8 cellular contexts compared by ENCODE assay signal in the genomic region with DNA sequence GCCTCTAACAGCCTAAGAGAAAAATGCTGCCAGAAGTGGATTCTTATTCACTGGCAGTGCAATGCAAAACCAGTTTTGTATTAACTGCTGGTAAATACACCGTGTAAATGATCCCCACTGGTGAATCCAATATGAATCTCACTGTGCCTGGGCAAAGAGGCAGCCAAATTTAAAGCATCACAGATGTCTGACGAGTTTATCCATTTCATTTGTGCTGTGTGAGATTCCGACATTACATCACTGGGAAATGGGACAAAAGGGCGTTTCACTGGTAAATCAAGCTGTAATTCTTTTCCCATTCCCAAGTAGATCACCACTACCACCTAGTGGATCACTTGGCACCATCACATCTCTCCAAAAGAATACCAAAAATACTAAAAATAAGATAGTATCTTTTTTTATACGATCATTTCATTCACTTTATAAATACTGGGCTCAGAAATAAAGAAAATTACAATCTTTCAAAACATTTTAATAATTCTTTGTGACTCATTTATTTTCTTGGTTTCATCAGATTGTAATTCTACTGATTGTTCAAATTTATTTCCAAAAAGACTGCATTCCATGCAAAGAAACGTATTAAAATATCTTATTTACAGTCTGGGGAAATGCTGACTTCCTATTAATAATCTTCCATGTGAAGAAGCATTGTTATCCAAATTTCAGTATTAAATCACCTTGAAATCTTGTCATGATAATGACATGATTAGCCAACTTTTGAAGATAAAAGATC.
DNase-seq lines count a peak whose midpoint lies in the region; ATAC-seq and TF ChIP-seq lines count a peak whose summit lies in the region.

No MANE protein-coding gene starts in this region.

- peak; percentile 41 for DNase-seq in EL
- DNase-seq in NCI-H2227 treated with DMSO at 0.1 percent for 48 hours (lab: John Stamatoyannopoulos, UW) = peak; percentile 91
- DNase-seq in ecto neural progenitor cell (ENCODE audit: low spot score) = peak; percentile 46
- peak; percentile 25 for DNase-seq in neural crest cell (ENCODE audit: low read depth, low spot score)
- no peak for DNase-seq in GM13977 (ENCODE audit: low spot score)
- no peak for DNase-seq in activated CD4-positive, alpha-beta T cell treated with anti-CD3 and anti-CD28 coated beads, Interleukin-2, amount 10 ng/mL, durations not matched to agents 7 days and 5 days

- no peaks in the 10 kb centered on the region for H3K9me3 Mint-ChIP-seq in neural crest cell
- H3K9me3 Mint-ChIP-seq in activated CD4-positive, alpha-beta T cell treated with anti-CD3 and anti-CD28 coated beads, Interleukin-2, amount 10 ng/mL, durations not matched to agents 7 days and 5 days = no peaks in the 10 kb centered on the region

- CTCF ChIA-PET in activated CD4-positive, alpha-beta T cell treated with anti-CD3 and anti-CD28 coated beads, Interleukin-2, amount 10 ng/mL, durations not matched to agents 7 days and 5 days (lab: Charles Lee) = no interaction called here

- no peak overlapping the region for H3K27ac Mint-ChIP-seq in neural crest cell (ENCODE audit: unreplicated experiment)
- H3K27ac Mint-ChIP-seq in activated CD4-positive, alpha-beta T cell treated with anti-CD3 and anti-CD28 coated beads, Interleukin-2, amount 10 ng/mL, durations not matched to agents 7 days and 5 days = no peak overlapping the region

- POLR2A ChIA-PET in activated CD4-positive, alpha-beta T cell treated with anti-CD3 and anti-CD28 coated beads, Interleukin-2, amount 10 ng/mL, durations not matched to agents 7 days and 5 days (lab: Charles Lee) = no interaction called here

- in situ Hi-C loops in GM13977 (cut with MboI; ENCODE audit: low pct_unique_long_range_greater_than_20kb, low sequenced_read_pairs, unreplicated experiment) = no loop called here

- no peak overlapping the region for H3K4me3 Mint-ChIP-seq in neural crest cell
- no peak overlapping the region for H3K4me3 Mint-ChIP-seq in activated CD4-positive, alpha-beta T cell treated with anti-CD3 and anti-CD28 coated beads, Interleukin-2, amount 10 ng/mL, durations not matched to agents 7 days and 5 days

- ATAC-seq in HG03095 (IDR thresholded peaks at IDR 0.05; ENCODE audit: unreplicated experiment) (no peak), HG02970 (IDR thresholded peaks at IDR 0.05; ENCODE audit: low FRiP score, unreplicated experiment) (no peak)

- H3K36me3 Mint-ChIP-seq in neural crest cell (ENCODE audit: low read depth) = no peaks in the 10 kb centered on the region
- H3K36me3 Mint-ChIP-seq in activated CD4-positive, alpha-beta T cell treated with anti-CD3 and anti-CD28 coated beads, Interleukin-2, amount 10 ng/mL, durations not matched to agents 7 days and 5 days (ENCODE audit: low read depth) = no peaks in the 10 kb centered on the region

- H3K27me3 Mint-ChIP-seq in neural crest cell (ENCODE audit: low read depth) = no peaks in the 10 kb centered on the region
- no peaks in the 10 kb centered on the region for H3K27me3 Mint-ChIP-seq in activated CD4-positive, alpha-beta T cell treated with anti-CD3 and anti-CD28 coated beads, Interleukin-2, amount 10 ng/mL, durations not matched to agents 7 days and 5 days

- H3K4me1 Mint-ChIP-seq in neural crest cell = peaks cover 8% of the 10 kb centered on the region
- H3K4me1 Mint-ChIP-seq in activated CD4-positive, alpha-beta T cell treated with anti-CD3 and anti-CD28 coated beads, Interleukin-2, amount 10 ng/mL, durations not matched to agents 7 days and 5 days = no peaks in the 10 kb centered on the region

- TF ChIP-seq CTCF in neural crest cell (conservative IDR thresholded peaks at IDR 0.05) (peak; percentile 75), GM13977 (IDR thresholded peaks at IDR 0.05; ENCODE audit: extremely low read depth, insufficient read depth, missing control alignments) (no peak)

Comparison
In these comparisons a context has a peak if more than half of its experiments do, and no peak if none do; other contexts are left out.
1. DNase-seq: peak in EL (single experiment), NCI-H2227 treated with DMSO at 0.1 percent for 48 hours (single experiment), ecto neural progenitor cell (single experiment) and neural crest cell (single experiment); none in GM13977 (single experiment) and activated CD4-positive, alpha-beta T cell treated with anti-CD3 and anti-CD28 coated beads, Interleukin-2, amount 10 ng/mL, durations not matched to agents 7 days and 5 days (single experiment).